8 cellular contexts compared by ENCODE assay signal in genomic region chr1:35932158-35932636, GRCh38. TPM values are rescaled to one million over a fixed set of nuclear protein-coding genes. Genes with fewer than 3 reads are reported as not detected.
A peak's percentile ranks its signal among the peaks of the same experiment; 100 is the strongest.
DNase-seq lines count a peak whose midpoint lies in the region; ATAC-seq and TF ChIP-seq lines count a peak whose summit lies in the region.

No MANE protein-coding gene starts in this region.

- no peak overlapping the region; the same call in 1 of the 2 replicates for H3K9ac ChIP-seq in MM.1S (ENCODE audit: low read length)

- ATAC-seq in CD4-positive, CD25-positive, alpha-beta regulatory T cell (ENCODE audit: low read depth in 2 of 2): no peak
- ATAC-seq in HG03520 (IDR thresholded peaks at IDR 0.05; ENCODE audit: unreplicated experiment) (no peak), HG02642 (IDR thresholded peaks at IDR 0.05; ENCODE audit: poor library complexity, unreplicated experiment) (no peak)

- H3K9me3 Mint-ChIP-seq in CD4-positive, CD25-positive, alpha-beta regulatory T cell: no peaks in the 10 kb centered on the region

- H3K27me3 ChIP-seq in CD4-positive, CD25-positive, alpha-beta regulatory T cell (ENCODE audit: control insufficient read depth, insufficient read depth, low read length): no peaks in the 10 kb centered on the region
- no peaks in the 10 kb centered on the region for H3K27me3 ChIP-seq in MM.1S (replicated peaks; ENCODE audit: insufficient read depth, low read length)
- no peaks in the 10 kb centered on the region for H3K27me3 ChIP-seq in effector memory CD4-positive, alpha-beta T cell (replicated peaks; ENCODE audit: control insufficient read depth, insufficient read depth, low read length, poor library complexity, severe bottlenecking)
- H3K27me3 ChIP-seq in neutrophil: no peaks in the 10 kb centered on the region

- in situ Hi-C loops in GM13977 (cut with MboI; ENCODE audit: low pct_unique_long_range_greater_than_20kb, low sequenced_read_pairs, unreplicated experiment): no loop called here

- peaks cover 11 to 51% (median 31%) of the 10 kb centered on the region in 4 donors for H3K4me1 Mint-ChIP-seq in CD4-positive, CD25-positive, alpha-beta regulatory T cell

- no peaks in the 10 kb centered on the region for H3K9me2 ChIP-seq in MM.1S (replicated peaks; ENCODE audit: insufficient read depth, low read length)

- DNase-seq in CD4-positive, CD25-positive, alpha-beta regulatory T cell: no peak
- DNase-seq in MM.1S (no peak), GM13977 (ENCODE audit: low spot score) (no peak)
- no peak for DNase-seq in effector memory CD4-positive, alpha-beta T cell
- no peak for DNase-seq in activated effector memory CD4-positive, alpha-beta T cell treated with anti-CD3 and anti-CD28 coated beads, Interleukin-2, amount 50 U/mL, for 16 hours

- no peaks in the 10 kb centered on the region for H3K36me3 ChIP-seq in CD4-positive, CD25-positive, alpha-beta regulatory T cell (ENCODE audit: control insufficient read depth, insufficient read depth, low read length)
- H3K36me3 ChIP-seq in MM.1S (replicated peaks; ENCODE audit: insufficient read depth, low read length): no peaks in the 10 kb centered on the region
- H3K36me3 ChIP-seq in effector memory CD4-positive, alpha-beta T cell (ENCODE audit: control insufficient read depth, insufficient read depth, low read length): no peaks in the 10 kb centered on the region
- H3K36me3 ChIP-seq in neutrophil: no peaks in the 10 kb centered on the region

- peaks cover 24% of the 10 kb centered on the region for H3K4me1 ChIP-seq in CD4-positive, CD25-positive, alpha-beta regulatory T cell (ENCODE audit: control insufficient read depth, insufficient read depth, low read length, poor library complexity, severe bottlenecking)
- H3K4me1 ChIP-seq in MM.1S (ENCODE audit: low read length) (peaks cover 16% of the 10 kb centered on the region), neutrophil (ENCODE audit: control insufficient read depth in 1 of 2, insufficient read depth in 1 of 2, low read depth in 1 of 2, low read length in 1 of 2) (peaks cover 31 to 34% of the 10 kb centered on the region in 2 experiments)
- H3K4me1 ChIP-seq in effector memory CD4-positive, alpha-beta T cell (ENCODE audit: control insufficient read depth, insufficient read depth, low read length, poor library complexity, severe bottlenecking): no peaks in the 10 kb centered on the region

- H3F3A ChIP-seq in MM.1S (ENCODE audit: insufficient read depth, low read length): peaks cover 32% of the 10 kb centered on the region

- peak overlapping the region; percentile 88 to 97 (median 94) for H3K4me3 Mint-ChIP-seq in CD4-positive, CD25-positive, alpha-beta regulatory T cell

- H3K27ac ChIP-seq in CD4-positive, CD25-positive, alpha-beta regulatory T cell (ENCODE audit: insufficient read depth, low read length, poor library complexity, severe bottlenecking): no peak overlapping the region
- H3K27ac ChIP-seq in MM.1S (ENCODE audit: low read length) (no peak overlapping the region), neutrophil (peak overlapping the region; percentile 95)
- H3K27ac ChIP-seq in effector memory CD4-positive, alpha-beta T cell (ENCODE audit: insufficient read depth, low read length, poor library complexity, severe bottlenecking): no peak overlapping the region

- H3K4me3 ChIP-seq in CD4-positive, CD25-positive, alpha-beta regulatory T cell (ENCODE audit: low read depth, low read length): peak overlapping the region; percentile 91
- H3K4me3 ChIP-seq in MM.1S (ENCODE audit: low read length) (peak overlapping the region; percentile 97), neutrophil (ENCODE audit: low read depth in 1 of 2, low read length in 1 of 2) (peak overlapping the region; percentile 84 to 88)
- peak overlapping the region; percentile 88 for H3K4me3 ChIP-seq in effector memory CD4-positive, alpha-beta T cell (ENCODE audit: insufficient read depth, low read depth, low read length, poor library complexity, severe bottlenecking)

- H4K20me1 ChIP-seq in MM.1S (ENCODE audit: insufficient read depth, low read length): peaks cover 14% of the 10 kb centered on the region; the same call in 1 of the 2 replicates

- H3K27ac Mint-ChIP-seq in CD4-positive, CD25-positive, alpha-beta regulatory T cell: peak overlapping the region in 2 of 3 donors; percentile 95 to 98

- no peaks in the 10 kb centered on the region for H3K36me3 Mint-ChIP-seq in CD4-positive, CD25-positive, alpha-beta regulatory T cell

- peaks cover 57% of the 10 kb centered on the region for H3K79me2 ChIP-seq in MM.1S (ENCODE audit: low read length)

- no peak overlapping the region for H2AFZ ChIP-seq in MM.1S (ENCODE audit: low read length)

- TF ChIP-seq CTCF in MM.1S (IDR thresholded peaks at IDR 0.05; ENCODE audit: low read length): no peak
- no peak for TF ChIP-seq CTCF in neutrophil (IDR thresholded peaks at IDR 0.05)
- TF ChIP-seq CTCF in GM13977 (IDR thresholded peaks at IDR 0.05; ENCODE audit: extremely low read depth, insufficient read depth, missing control alignments): no peak

- H3K9me3 ChIP-seq in CD4-positive, CD25-positive, alpha-beta regulatory T cell (ENCODE audit: control insufficient read depth in 2 of 2, low read length in 2 of 2): no peaks in the 10 kb centered on the region
- H3K9me3 ChIP-seq in MM.1S (replicated peaks; ENCODE audit: insufficient read depth, low read length) (no peaks in the 10 kb centered on the region), neutrophil (no peaks in the 10 kb centered on the region)
- no peaks in the 10 kb centered on the region for H3K9me3 ChIP-seq in effector memory CD4-positive, alpha-beta T cell (ENCODE audit: control insufficient read depth, low read length)

- no peaks in the 10 kb centered on the region for H3K27me3 Mint-ChIP-seq in CD4-positive, CD25-positive, alpha-beta regulatory T cell

- H3K4me2 ChIP-seq in MM.1S (ENCODE audit: low read depth, low read length): peak overlapping the region; percentile 89

RNA-seq across cellular contexts. Expression of gene AGO3, which starts 1.3 kb away (rescaled TPM):
- total RNA-seq in CD4-positive, CD25-positive, alpha-beta regulatory T cell: 36.7 TPM
- 10 to 100 TPM in 1 of 4 donors, 1 to 10 TPM in 3; 8.1 to 12.7 (median 9.6) TPM for polyA plus RNA-seq in CD4-positive, CD25-positive, alpha-beta regulatory T cell

RNA-seq across cellular contexts. Expression of gene AGO1, which starts 49.2 kb away (rescaled TPM):
- total RNA-seq in CD4-positive, CD25-positive, alpha-beta regulatory T cell: 24.3 TPM
- polyA plus RNA-seq in CD4-positive, CD25-positive, alpha-beta regulatory T cell: 10 to 100 TPM in 1 of 4 donors, 1 to 10 TPM in 3; 6.7 to 10.9 (median 8.0) TPM
